In the genomic region with DNA sequence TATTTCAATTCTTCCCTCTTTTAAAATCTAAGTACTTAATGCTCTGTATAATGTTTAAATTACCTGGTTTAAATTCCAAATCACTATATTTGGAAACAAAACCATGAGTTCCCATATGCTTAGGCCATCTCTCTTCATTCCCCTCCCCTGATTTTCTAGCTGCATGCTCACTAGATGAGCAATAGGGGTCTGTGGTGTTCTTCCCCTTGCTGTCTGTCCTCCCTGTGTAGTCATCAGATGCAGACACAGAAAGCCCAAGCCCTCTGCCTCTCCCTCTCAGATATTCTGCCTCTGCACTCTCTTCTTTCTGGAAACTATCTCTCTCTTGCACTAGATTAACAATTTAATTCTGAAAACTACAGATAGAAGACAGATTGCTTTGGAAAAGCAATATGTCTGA, we compare ENCODE assay signal across 31 cellular contexts.
"Had no signal": no experiment of that assay in that cellular context is flagged by ENCODE, and none has a peak within 500 bp of the region (broad histone marks: within the 10 kb centered on the region; RNA-seq: fewer than 3 reads in every experiment).

No MANE protein-coding gene starts in this region.

- DNase-seq: dermis blood vessel endothelial cell; effector memory CD4-positive, alpha-beta T cell; erythroblast; esophagus squamous epithelium; foreskin melanocyte; kidney; mucosa of descending colon; naive B cell; nucleus accumbens; stimulated activated CD4-positive, alpha-beta T cell treated with anti-CD3 and anti-CD28 coated beads, Interleukin-12 subunit alpha, Interleukin-12 subunit beta, amount 100 ng/mL, for 4 hours; stimulated activated CD4-positive, alpha-beta T cell treated with anti-CD3 and anti-CD28 coated beads, Interleukin-1b, Interleukin-23, amount 100 ng/mL, for 48 hours; stimulated activated CD4-positive, alpha-beta T cell treated with anti-CD3 and anti-CD28 coated beads, Interleukin-4, amount 100 ng/mL, for 24 hours; stimulated activated naive CD4-positive, alpha-beta T cell treated with Interleukin-2 at 50 U/mL for 16 hours; stomach; thyroid gland; trophoblast cell had no signal

- H3K4me1 ChIP-seq: esophagus squamous epithelium, neural progenitor cell, prostate gland, right atrium auricular region, stomach, thyroid gland, vagina had no signal

- H3K27ac Mint-ChIP-seq: memory B cell; mesothelial cell of epicardium; naive B cell; natural killer cell treated with Interleukin-12 subunit alpha and Interleukin-12 subunit beta and Interleukin-15 and Interleukin-18, amount 100 ng/mL, for 72 hours; neural progenitor cell; stimulated activated effector memory CD8-positive, alpha-beta T cell treated with anti-CD3 and anti-CD28 coated beads, Interleukin-12 subunit alpha, Interleukin-12 subunit beta, amount 100 ng/mL, for 72 hours had no signal

- H3K4me3 ChIP-seq: coronary artery, esophagus squamous epithelium, hepatocyte, lung, mucosa of descending colon, neural progenitor cell, prostate gland, right atrium auricular region, smooth muscle cell, stomach, thyroid gland, vagina had no signal

- H3K36me3 Mint-ChIP-seq: memory B cell; mesothelial cell of epicardium; naive B cell; natural killer cell treated with Interleukin-12 subunit alpha and Interleukin-12 subunit beta and Interleukin-15 and Interleukin-18, amount 100 ng/mL, for 72 hours; neural progenitor cell; stimulated activated effector memory CD8-positive, alpha-beta T cell treated with anti-CD3 and anti-CD28 coated beads, Interleukin-12 subunit alpha, Interleukin-12 subunit beta, amount 100 ng/mL, for 72 hours had no signal

- ATAC-seq: left lobe of liver; mucosa of descending colon; natural killer cell treated with Interleukin-12 subunit alpha and Interleukin-12 subunit beta and Interleukin-15 and Interleukin-18, amount 100 ng/mL, for 72 hours; sciatic nerve; stimulated activated effector memory CD8-positive, alpha-beta T cell treated with anti-CD3 and anti-CD28 coated beads, Interleukin-12 subunit alpha, Interleukin-12 subunit beta, amount 100 ng/mL, for 72 hours had no signal

- H2AFZ ChIP-seq: hepatocyte, neural progenitor cell had no signal

- H3K27me3 Mint-ChIP-seq: memory B cell; naive B cell; natural killer cell treated with Interleukin-12 subunit alpha and Interleukin-12 subunit beta and Interleukin-15 and Interleukin-18, amount 100 ng/mL, for 72 hours had no signal

- H3K79me2 ChIP-seq: hepatocyte had no signal

- H3K4me2 ChIP-seq: hepatocyte, neural progenitor cell, smooth muscle cell had no signal

- H3K4me3 Mint-ChIP-seq: memory B cell; mesothelial cell of epicardium; naive B cell; natural killer cell treated with Interleukin-12 subunit alpha and Interleukin-12 subunit beta and Interleukin-15 and Interleukin-18, amount 100 ng/mL, for 72 hours; neural progenitor cell; stimulated activated effector memory CD8-positive, alpha-beta T cell treated with anti-CD3 and anti-CD28 coated beads, Interleukin-12 subunit alpha, Interleukin-12 subunit beta, amount 100 ng/mL, for 72 hours had no signal

- H3K9ac ChIP-seq: neural progenitor cell had no signal

- H3K27ac ChIP-seq: coronary artery, esophagus squamous epithelium, hepatocyte, neural progenitor cell, prostate gland, right atrium auricular region, stomach, thyroid gland, vagina had no signal

- FAIRE-seq: endometrium, kidney had no signal

- H3K36me3 ChIP-seq: esophagus squamous epithelium, neural progenitor cell, prostate gland, right atrium auricular region, stomach, thyroid gland, vagina had no signal

- H3K4me1 Mint-ChIP-seq: memory B cell; mesothelial cell of epicardium; naive B cell; neural progenitor cell; stimulated activated effector memory CD8-positive, alpha-beta T cell treated with anti-CD3 and anti-CD28 coated beads, Interleukin-12 subunit alpha, Interleukin-12 subunit beta, amount 100 ng/mL, for 72 hours had no signal

- H3K27me3 ChIP-seq: esophagus squamous epithelium, hepatocyte, neural progenitor cell, right atrium auricular region, stomach, thyroid gland, vagina had no signal

- H3K9me3 Mint-ChIP-seq: neural progenitor cell had no signal

- H3K9me3 ChIP-seq: esophagus squamous epithelium, prostate gland, right atrium auricular region, stomach, thyroid gland, vagina had no signal
